ENCODE assay signal across 19 cellular contexts in the genomic region with DNA sequence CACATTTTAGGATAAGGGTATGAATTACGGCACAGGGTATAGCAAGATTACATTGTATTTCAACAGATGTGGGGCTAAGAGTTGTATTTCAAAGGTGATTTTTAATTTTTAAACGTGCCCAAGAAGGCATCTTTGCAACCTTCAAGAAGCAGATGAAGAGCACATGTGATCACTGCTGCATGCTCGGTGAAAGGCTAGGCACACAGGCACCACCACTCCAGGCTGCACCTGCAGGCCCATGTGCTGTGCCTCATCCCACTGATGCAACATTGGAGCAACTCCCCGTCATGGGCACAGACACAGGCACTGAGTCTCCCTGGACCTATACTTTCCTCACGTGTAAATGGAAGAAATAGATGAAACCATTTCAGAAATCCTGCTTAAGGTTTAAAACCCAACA. TPM values are rescaled to one million over a fixed set of nuclear protein-coding genes. Genes with fewer than 3 reads are reported as not detected.
DNase-seq lines count a peak whose midpoint lies in the region; ATAC-seq and TF ChIP-seq lines count a peak whose summit lies in the region.
"Had no signal": no experiment of that assay in that cellular context is flagged by ENCODE, and none has a peak within 500 bp of the region (broad histone marks: within the 10 kb centered on the region; RNA-seq: fewer than 3 reads in every experiment).

No MANE protein-coding gene starts in this region.

- POLR2A ChIA-PET in A673 (lab: Charles Lee; ENCODE audit: low non-redundant PET) (no interaction called here), HEK293T (lab: Yijun Ruan, JAX) (no interaction called here)

- H3K4me1 ChIP-seq in A673 (ENCODE audit: insufficient read depth, low read length, poor library complexity, severe bottlenecking): peaks cover 29% of the 10 kb centered on the region
- H3K4me1 ChIP-seq in BLaER1 treated with 17β-estradiol and CSF1 and Interleukin-3, amounts not matched to agents 10 nM and 100 nM: peaks cover 23 to 54% (median 46%) of the 10 kb centered on the region in 10 experiments

- H4K20me1 ChIP-seq in BLaER1 treated with 17β-estradiol and CSF1 and Interleukin-3, amounts not matched to agents 10 nM and 100 nM: peaks cover 47 to 99% (median 81%) of the 10 kb centered on the region in 11 experiments

- peak overlapping the region in 7 of 11 experiments; percentile 3 to 55 (median 27); a peak in 5 of 22 replicates for H3K4me2 ChIP-seq in BLaER1 treated with 17β-estradiol and CSF1 and Interleukin-3, amounts not matched to agents 10 nM and 100 nM

- H3K9me3 ChIP-seq in A673 (ENCODE audit: low read depth, low read length, poor library complexity, severe bottlenecking): no peaks in the 10 kb centered on the region
- 0 out of 22 replicates have a peak, but pooled peaks cover 0 to 1% (median 0%) of the 10 kb centered on the region in 11 experiments for H3K9me3 ChIP-seq in BLaER1 treated with 17β-estradiol and CSF1 and Interleukin-3, amounts not matched to agents 10 nM and 100 nM (replicated peaks in 1 of 11)
- H3K9me3 ChIP-seq: MG63, neutrophil had no signal

- CTCF ChIA-PET in A673 (lab: Charles Lee): no interaction called here
- CTCF ChIA-PET in HEK293T (lab: Yijun Ruan, JAX): no interaction called here

- BruUV-seq in A673 (replicated peaks; lab: Mats Ljungman, UMichigan): no TSS peak

- H3K27me3 ChIP-seq in A673 (replicated peaks; ENCODE audit: insufficient read depth, low read depth, low read length, poor library complexity): no peaks in the 10 kb centered on the region
- no peaks in the 10 kb centered on the region for H3K27me3 ChIP-seq in BLaER1 treated with 17β-estradiol and CSF1 and Interleukin-3, amounts not matched to agents 10 nM and 100 nM
- H3K27me3 ChIP-seq: MG63, neutrophil had no signal

- TF ChIP-seq CTCF in A673 (conservative IDR thresholded peaks at IDR 0.05; ENCODE audit: low read depth, low read length) (no peak), coronary artery (IDR thresholded peaks at IDR 0.05) (no peak)

- intact Hi-C loops in A673 (cut with micrococcal nuclease; ENCODE audit: unreplicated experiment): no loop called here

- H3K4me3 ChIP-seq in A673 (ENCODE audit: low read depth, low read length, poor library complexity, severe bottlenecking): no peak overlapping the region
- H3K4me3 ChIP-seq in BLaER1 treated with 17β-estradiol and CSF1 and Interleukin-3, amounts not matched to agents 10 nM and 100 nM: no peak overlapping the region
- H3K4me3 ChIP-seq in coronary artery: no peak overlapping the region
- H3K4me3 ChIP-seq: GM23248, MG63, skin epidermis had no signal

- no peak for DNase-seq in A673 (ENCODE audit: low spot score)
- peak; percentile 26 for DNase-seq in NCI-H460 (ENCODE audit: extremely low read depth, low read depth)
- peak; percentile 31 for DNase-seq in coronary artery (ENCODE audit: low spot score)
- no peak for DNase-seq in HEK293T (ENCODE audit: extremely low spot score)
- DNase-seq in NCI-H524 treated with DMSO at 0.1 percent for 48 hours (lab: John Stamatoyannopoulos, UW): no peak
- DNase-seq: activated CD4-positive, alpha-beta T cell treated with anti-CD3 and anti-CD28 coated beads, Interleukin-2, amount 50 U/mL, for 1 hour; activated gamma-delta T cell; cortex of kidney; GM23248; kidney glomerular epithelial cell; MG63; NCI-H1417 treated with DMSO at 0.1 percent for 48 hours; NCI-H748 treated with DMSO at 0.1 percent for 48 hours; stimulated activated naive CD4-positive, alpha-beta T cell had no signal

- ATAC-seq in GM19023 (IDR thresholded peaks at IDR 0.05; ENCODE audit: unreplicated experiment): no peak
- ATAC-seq: Right ventricle myocardium inferior had no signal

- peak overlapping the region; percentile 63 for H3K27ac ChIP-seq in A673 (ENCODE audit: low read depth, low read length, poor library complexity, severe bottlenecking)
- no peak overlapping the region for H3K27ac ChIP-seq in BLaER1 treated with 17β-estradiol and CSF1 and Interleukin-3, amounts not matched to agents 10 nM and 100 nM
- no peak overlapping the region for H3K27ac ChIP-seq in coronary artery
- H3K27ac ChIP-seq: GM23248, neutrophil, skin epidermis had no signal

- H3K9ac ChIP-seq in BLaER1 treated with 17β-estradiol and CSF1 and Interleukin-3, amounts not matched to agents 10 nM and 100 nM: no peak overlapping the region; a peak in 1 of 22 replicates
- H3K9ac ChIP-seq: GM23248 had no signal

- H3K36me3 ChIP-seq in A673 (ENCODE audit: insufficient read depth, low read length, poor library complexity, severe bottlenecking): peaks cover 57% of the 10 kb centered on the region
- H3K36me3 ChIP-seq in BLaER1 treated with 17β-estradiol and CSF1 and Interleukin-3, amounts not matched to agents 10 nM and 100 nM: peaks cover 75 to 98% (median 88%) of the 10 kb centered on the region in 11 experiments

TF ChIP-seq in HEK293T, 16 proteins besides CTCF, POLR2A, EP300 and RAD21:
- TF ChIP-seq FOXM1 (IDR thresholded peaks at IDR 0.05; ENCODE audit: borderline replicate concordance) (no peak), CTBP1 (IDR thresholded peaks at IDR 0.05; ENCODE audit: borderline replicate concordance) (no peak), L3MBTL2 (conservative IDR thresholded peaks at IDR 0.05) (no peak), ZNF384 (IDR thresholded peaks at IDR 0.05) (no peak), SP1 (IDR thresholded peaks at IDR 0.05) (no peak)

RNA-seq across cellular contexts. Expression of a gene that starts 23.5 kb away (rescaled TPM):
- 204 and 212 TPM in 2 replicates for total RNA-seq in A673 (2021)
- total RNA-seq in NCI-H460 (2014; rRNA removed; shearing (Covaris generic)): 66.5 and 76.3 TPM in 2 replicates
- polyA plus RNA-seq in NCI-H460 (2014; cell fraction: nucleus; rRNA removed): 147 and 185 TPM in 2 replicates

RNA-seq across cellular contexts. Expression of a gene that starts 39.8 kb away (rescaled TPM):
- total RNA-seq in A673 (2021): 124 and 132 TPM in 2 replicates
- total RNA-seq in NCI-H460 (2014; rRNA removed; shearing (Covaris generic)): 50.5 and 52.1 TPM in 2 replicates
- 37.5 and 44.9 TPM in 2 replicates for polyA plus RNA-seq in NCI-H460 (2014; cell fraction: nucleus; rRNA removed)

Comparison
In these comparisons a context has a peak if more than half of its experiments do, and no peak if none do; other contexts are left out.
1. DNase-seq: peak in NCI-H460 (single experiment) and coronary artery (single experiment); none in A673 (single experiment), HEK293T (single experiment) and NCI-H524 treated with DMSO at 0.1 percent for 48 hours (single experiment).